18 cellular contexts compared by ENCODE assay signal in the genomic region with DNA sequence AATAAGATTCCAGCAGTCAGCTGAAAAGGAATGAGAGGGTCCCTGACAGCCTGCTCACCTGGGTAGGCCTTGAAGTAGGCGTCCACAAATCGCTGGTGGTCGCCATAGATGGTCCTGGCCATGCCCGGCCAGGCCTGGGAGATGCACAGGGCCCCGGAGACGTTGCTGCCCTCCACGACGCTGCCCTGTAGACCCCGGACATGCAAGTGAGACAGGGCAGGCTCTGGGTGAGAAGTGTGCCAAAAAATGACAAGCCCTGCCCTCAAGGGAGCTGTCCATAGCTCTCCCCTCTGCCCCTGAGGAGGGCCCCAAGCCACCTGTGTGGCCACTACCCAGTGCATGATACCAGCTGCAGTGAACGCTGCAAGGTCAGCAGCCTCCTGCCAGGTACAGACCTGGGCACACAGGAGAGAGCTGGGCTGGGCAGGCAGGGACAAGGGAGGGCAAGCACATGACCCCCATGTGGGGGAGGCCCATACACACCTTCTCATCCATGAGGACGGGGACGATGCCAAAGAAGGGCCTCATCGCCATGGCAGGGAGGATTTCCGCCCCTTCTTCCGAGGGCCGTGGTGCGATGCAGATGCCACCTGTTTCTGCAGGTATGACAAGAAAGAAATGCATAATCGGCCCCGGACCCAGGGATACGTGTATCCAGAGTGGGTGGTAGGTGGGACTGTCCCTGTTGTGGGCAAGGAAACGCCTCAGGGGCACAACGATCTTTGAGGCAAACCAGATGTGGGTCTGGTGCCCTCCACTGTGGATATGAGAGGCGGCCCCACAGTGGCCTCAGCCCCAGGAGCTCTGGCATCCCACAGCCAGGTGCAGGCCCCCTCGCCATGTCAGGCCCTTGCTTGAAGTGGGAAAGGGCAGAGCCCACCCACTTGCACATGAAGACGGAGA. TPM values are rescaled to one million over a fixed set of nuclear protein-coding genes. Genes with fewer than 3 reads are reported as not detected.
DNase-seq lines count a peak whose midpoint lies in the region; ATAC-seq and TF ChIP-seq lines count a peak whose summit lies in the region.
"Had no signal": no experiment of that assay in that cellular context is flagged by ENCODE, and none has a peak within 500 bp of the region (broad histone marks: within the 10 kb centered on the region; RNA-seq: fewer than 3 reads in every experiment).

No MANE protein-coding gene starts in this region.

- H3K36me3 ChIP-seq in left ventricle myocardium inferior (peaks cover 91% of the 10 kb centered on the region), aorta (ENCODE audit: control insufficient read depth in 1 of 2, insufficient read depth in 2 of 2, low read length in 1 of 2) (peaks cover 4 to 6% of the 10 kb centered on the region in 2 donors)
- H3K36me3 ChIP-seq: HAP-1 had no signal

- intact Hi-C loops in left ventricle myocardium inferior (cut with micrococcal nuclease), result no loop called here
- intact Hi-C loops in right cardiac atrium (cut with DNase I), result no loop called here
- intact Hi-C loops in head of caudate nucleus (cut with DNase I), result no loop called here
- intact Hi-C loops in posterior vena cava (cut with DNase I), result no loop called here
- intact Hi-C loops in aorta (cut with DNase I), result no loop called here

- H3K4me1 ChIP-seq in left ventricle myocardium inferior, result peaks cover 85% of the 10 kb centered on the region
- peaks cover 2% of the 10 kb centered on the region for H3K4me1 ChIP-seq in right cardiac atrium (ENCODE audit: control insufficient read depth, insufficient read depth, low read length)
- no peaks in the 10 kb centered on the region for H3K4me1 ChIP-seq in aorta (ENCODE audit: control insufficient read depth in 1 of 2, insufficient read depth in 2 of 2, low read length in 2 of 2)
- H3K4me1 ChIP-seq: HAP-1 had no signal

- WGBS in right cardiac atrium, result 93% methylated on average over 25 of the region's 25 CpGs
- WGBS in aorta, 2 donors, result 91 to 92% methylated on average over 25 of the region's 25 CpGs

- no peak for ATAC-seq in right cardiac atrium
- no peak for ATAC-seq in aorta (ENCODE audit: low FRiP score)
- ATAC-seq: PC-3 had no signal

- H3K4me3 ChIP-seq in left ventricle myocardium inferior (no peak overlapping the region), right cardiac atrium (ENCODE audit: low read length) (no peak overlapping the region), aorta (ENCODE audit: low read length in 2 of 2) (no peak overlapping the region)
- H3K4me3 ChIP-seq: HAP-1 had no signal

- no peak for TF ChIP-seq CTCF in left ventricle myocardium inferior (IDR thresholded peaks at IDR 0.05; ENCODE audit: borderline replicate concordance)

- H3K27ac ChIP-seq in left ventricle myocardium inferior (replicated peaks), result peak overlapping the region; percentile 76
- no peak overlapping the region for H3K27ac ChIP-seq in right cardiac atrium (ENCODE audit: low read length)
- H3K27ac ChIP-seq in aorta (ENCODE audit: low read depth in 1 of 2, low read length in 2 of 2), result no peak overlapping the region

- H3K9me3 ChIP-seq in left ventricle myocardium inferior (replicated peaks) (no peaks in the 10 kb centered on the region), right cardiac atrium (ENCODE audit: control insufficient read depth, low read length) (no peaks in the 10 kb centered on the region), aorta (ENCODE audit: control insufficient read depth, low read length) (no peaks in the 10 kb centered on the region)
- H3K9me3 ChIP-seq: HAP-1 had no signal

- no peaks in the 10 kb centered on the region for H3K27me3 ChIP-seq in left ventricle myocardium inferior (ENCODE audit: low read depth)
- H3K27me3 ChIP-seq in right cardiac atrium (ENCODE audit: control insufficient read depth, insufficient read depth), result no peaks in the 10 kb centered on the region
- H3K27me3 ChIP-seq in aorta (ENCODE audit: control insufficient read depth in 1 of 2, insufficient read depth in 2 of 2, low read length in 1 of 2), result no peaks in the 10 kb centered on the region

- no peak for DNase-seq in left ventricle myocardium inferior
- no peak for DNase-seq in right cardiac atrium
- DNase-seq in head of caudate nucleus, result peak in 25 of 42 donors; percentile 1 to 33 (median 9)
- DNase-seq in posterior vena cava (ENCODE audit: low spot score), result peak; percentile 68
- peak; percentile 21 to 58 for DNase-seq in aorta
- no peak for DNase-seq in effector CD8-positive, alpha-beta T cell (lab: John Stamatoyannopoulos, UW)
- no peak for DNase-seq in MV-4-11 (lab: John Stamatoyannopoulos, UW)
- DNase-seq in GF-D8 (lab: John Stamatoyannopoulos, UW), result no peak
- DNase-seq: ACHN, AML-193, Calu3, DMS79, NCI-H1092, NCI-H146, NCI-H2081, NCI-H748 treated with DMSO at 0.1 percent for 48 hours, PC-3 had no signal

RNA-seq across cellular contexts. Expression of a gene that starts 21.2 kb away (rescaled TPM):
- 23.8 TPM for total RNA-seq in left ventricle myocardium inferior
- 10 to 100 TPM; 32.8 to 35.1 (median 34.8) TPM for total RNA-seq in right cardiac atrium
- 28.0 TPM for polyA plus RNA-seq in right cardiac atrium
- total RNA-seq in posterior vena cava, result 10 to 100 TPM; 32.7 to 45.6 TPM
- 10 to 100 TPM; 43.8 to 54.1 TPM for total RNA-seq in aorta
- 10 to 100 TPM; 23.4 to 37.8 TPM for polyA plus RNA-seq in aorta

RNA-seq across cellular contexts. Expression of a gene that starts 44.2 kb away (rescaled TPM):
- total RNA-seq in left ventricle myocardium inferior, result 159 TPM
- 10 to 100 TPM; 14.8 to 61.8 (median 40.7) TPM for total RNA-seq in right cardiac atrium
- 29.3 TPM for polyA plus RNA-seq in right cardiac atrium
- 10 to 100 TPM; 11.6 to 12.2 TPM for total RNA-seq in posterior vena cava
- total RNA-seq in aorta, result 10 to 100 TPM; 14.8 to 23.4 TPM
- polyA plus RNA-seq in aorta, result 10 to 100 TPM in 1 of 2 donors, 1 to 10 TPM in 1; 7.6 to 21.8 TPM

Comparison
In these comparisons a context has a peak if more than half of its experiments do, and no peak if none do; other contexts are left out.
1. DNase-seq: peak in head of caudate nucleus (25 of 42), posterior vena cava (single experiment) and aorta (2 of 2); none in left ventricle myocardium inferior (single experiment), right cardiac atrium (0 of 3), effector CD8-positive, alpha-beta T cell (single experiment), MV-4-11 (single experiment) and GF-D8 (single experiment).